In genomic region chr13:26022538-26023292, GRCh38 we compare ENCODE assay signal across 8 cellular contexts. TPM values are rescaled to one million over a fixed set of nuclear protein-coding genes. Genes with fewer than 3 reads are reported as not detected.
A peak's percentile ranks its signal among the peaks of the same experiment; 100 is the strongest.
DNase-seq lines count a peak whose midpoint lies in the region; ATAC-seq, FAIRE-seq and TF ChIP-seq lines count a peak whose summit lies in the region.

No MANE protein-coding gene starts in this region.

- no peak overlapping the region for H3K27ac ChIP-seq in foreskin keratinocyte

- peak; percentile 45 for ATAC-seq in GM21786 (IDR thresholded peaks at IDR 0.05; ENCODE audit: unreplicated experiment)
- ATAC-seq in foreskin keratinocyte = peak; percentile 67
- peak; percentile 50 for ATAC-seq in sciatic nerve
- no peak for ATAC-seq in HG03521 (IDR thresholded peaks at IDR 0.05; ENCODE audit: unreplicated experiment)

- FAIRE-seq in RCC 7860 (lab: Jason Lieb, UNC) = peak; percentile 97

- intact Hi-C loops in sciatic nerve (cut with DNase I) = no loop called here

- H3K4me1 ChIP-seq in foreskin keratinocyte = peaks cover 6% of the 10 kb centered on the region

- no peaks in the 10 kb centered on the region for H3K27me3 ChIP-seq in foreskin keratinocyte

- TF ChIP-seq CTCF in foreskin keratinocyte (conservative IDR thresholded peaks at IDR 0.05) = no peak

- DNase-seq in RCC 7860 (ENCODE audit: low spot score) (peak; percentile 99), foreskin keratinocyte (peak; percentile 16 to 38), sciatic nerve (ENCODE audit: low spot score) (no peak), middle frontal gyrus (ENCODE audit: extremely low spot score, low spot score) (no peak)
- no peak for DNase-seq in stimulated activated CD4-positive, alpha-beta T cell treated with anti-CD3 and anti-CD28 coated beads, Interleukin-1b, Interleukin-23, amount 100 ng/mL, for 48 hours
- DNase-seq in activated CD4-positive, alpha-beta T cell treated with anti-CD3 and anti-CD28 coated beads, Interleukin-2, amount 50 U/mL, for 48 hours = no peak

RNA-seq across cellular contexts. Expression of gene SHISA2, which starts 29.1 kb away (rescaled TPM):
- total RNA-seq in foreskin keratinocyte (1.9 and 2.5 TPM in 2 replicates), sciatic nerve (2.9 TPM)
- polyA plus RNA-seq in foreskin keratinocyte = 0.77 and 1.1 TPM in 2 replicates

Comparison
In these comparisons a context has a peak if more than half of its experiments do, and no peak if none do; other contexts are left out.
1. DNase-seq: peak in RCC 7860 (single experiment) and foreskin keratinocyte (2 of 2); none in sciatic nerve (single experiment), stimulated activated CD4-positive, alpha-beta T cell treated with anti-CD3 and anti-CD28 coated beads, Interleukin-1b, Interleukin-23, amount 100 ng/mL, for 48 hours (single experiment), middle frontal gyrus (single experiment) and activated CD4-positive, alpha-beta T cell treated with anti-CD3 and anti-CD28 coated beads, Interleukin-2, amount 50 U/mL, for 48 hours (0 of 2).